19 cellular contexts compared by ENCODE assay signal in genomic region chr5:67319935-67320725, GRCh38.
"Had no signal": no experiment of that assay in that cellular context is flagged by ENCODE, and none has a peak within 500 bp of the region (broad histone marks: within the 10 kb centered on the region; RNA-seq: fewer than 3 reads in every experiment).

No MANE protein-coding gene starts in this region.

- H2AFZ ChIP-seq: neural progenitor cell, parathyroid adenoma had no signal

- H3K27ac Mint-ChIP-seq: immature natural killer cell; neural progenitor cell; stimulated activated naive B cell treated with anti-CD40 and anti-IgM and Interleukin-4, amounts not matched to agents 10 μg/mL and 1 μg/mL and 100 μg/mL, for 72 hours; T-cell had no signal

- H3K27me3 ChIP-seq: colonic mucosa, heart left ventricle, neural progenitor cell, tibial artery had no signal

- H3K79me2 ChIP-seq: parathyroid adenoma had no signal

- H3K36me3 Mint-ChIP-seq: immature natural killer cell; naive B cell; neural progenitor cell; stimulated activated naive B cell treated with anti-CD40 and anti-IgM and Interleukin-4, amounts not matched to agents 10 μg/mL and 1 μg/mL and 100 μg/mL, for 72 hours; T-cell had no signal

- H3K9ac ChIP-seq: neural progenitor cell, parathyroid adenoma had no signal

- H3K4me1 ChIP-seq: colonic mucosa had no signal

- FAIRE-seq: frontal cortex, urothelium cell line had no signal

- H3K4me3 ChIP-seq: colonic mucosa, heart left ventricle, lung, neural progenitor cell, tibial artery had no signal

- H3K4me1 Mint-ChIP-seq: immature natural killer cell had no signal

- H3K4me2 ChIP-seq: neural progenitor cell had no signal

- ATAC-seq: heart left ventricle; stimulated activated naive B cell treated with anti-CD40 and anti-IgM and Interleukin-4, amounts not matched to agents 10 μg/mL and 1 μg/mL and 100 μg/mL, for 72 hours; T-cell had no signal

- H3K9me3 ChIP-seq: colonic mucosa, heart left ventricle, tibial artery had no signal

- H3K36me3 ChIP-seq: colonic mucosa, heart left ventricle, neural progenitor cell, tibial artery had no signal

- H3K27me3 Mint-ChIP-seq: naive B cell; stimulated activated naive B cell treated with anti-CD40 and anti-IgM and Interleukin-4, amounts not matched to agents 10 μg/mL and 1 μg/mL and 100 μg/mL, for 72 hours; T-cell had no signal

- H3K4me3 Mint-ChIP-seq: immature natural killer cell; neural progenitor cell; stimulated activated naive B cell treated with anti-CD40 and anti-IgM and Interleukin-4, amounts not matched to agents 10 μg/mL and 1 μg/mL and 100 μg/mL, for 72 hours; T-cell had no signal

- DNase-seq: activated CD4-positive, alpha-beta T cell treated with anti-CD3 and anti-CD28 coated beads for 1 hour; activated CD4-positive, alpha-beta T cell treated with anti-CD3 and anti-CD28 coated beads, Interleukin-2, amount 50 U/mL, for 4 hours; activated naive CD4-positive, alpha-beta T cell; activated T-cell treated with anti-CD3 and anti-CD28 coated beads for 4 hours; caudate nucleus; colonic mucosa; heart left ventricle; immature natural killer cell; naive B cell; stimulated activated naive B cell treated with anti-CD40 and anti-IgM and Interleukin-4, amounts not matched to agents 10 μg/mL and 1 μg/mL and 100 μg/mL, for 72 hours; T-cell; T-helper 9 cell; tibial artery had no signal

- H3K9me3 Mint-ChIP-seq: immature natural killer cell, T-cell had no signal

- H3K27ac ChIP-seq: colonic mucosa, heart left ventricle, neural progenitor cell, parathyroid adenoma, tibial artery, VCaP had no signal
